ENCODE assay signal across 31 cellular contexts in genomic region chr10:14821635-14822375, GRCh38.
"Had no signal": no experiment of that assay in that cellular context is flagged by ENCODE, and none has a peak within 500 bp of the region (broad histone marks: within the 10 kb centered on the region; RNA-seq: fewer than 3 reads in every experiment).

No MANE protein-coding gene starts in this region.

- H3K36me3 ChIP-seq: colonic mucosa had no signal

- H3K27ac ChIP-seq: colonic mucosa, PC-9, RWPE1, VCaP had no signal

- H3K4me3 ChIP-seq: colonic mucosa, PC-9 had no signal

- H3K27me3 ChIP-seq: colonic mucosa had no signal

- H3K4me1 ChIP-seq: colonic mucosa had no signal

- DNase-seq: activated B cell treated with CpG ODN at 0.5 μM for 24 hours; activated CD4-positive, alpha-beta memory T cell treated with anti-CD3 and anti-CD28 coated beads for 36 hours; activated CD4-positive, alpha-beta T cell treated with anti-CD3 and anti-CD28 coated beads for 4 hours; activated CD4-positive, alpha-beta T cell treated with anti-CD3 and anti-CD28 coated beads, Interleukin-2, amount 50 U/mL, for 1 hour; activated CD4-positive, CD25-positive, alpha-beta regulatory T cell treated with anti-CD3 and anti-CD28 coated beads, Interleukin-2, amount 50 U/mL, for 72 hours; activated CD8-positive, alpha-beta memory T cell treated with anti-CD3 and anti-CD28 coated beads, Interleukin-2, amount 50 U/mL, for 4 hours; activated gamma-delta T cell treated with Interleukin-2 at 50 U/mL for 16 hours; activated naive CD4-positive, alpha-beta T cell treated with anti-CD3 and anti-CD28 coated beads, Interleukin-2, amount 10 ng/mL, durations not matched to agents 7 days and 5 days; activated naive CD8-positive, alpha-beta T cell treated with anti-CD3 and anti-CD28 coated beads, Interleukin-2, amount 50 U/mL, for 24 hours; activated T-cell treated with anti-CD3 and anti-CD28 coated beads for 4 hours; activated T-cell treated with anti-CD3 and anti-CD28 coated beads, Interleukin-2, amount 50 U/mL, for 4 hours; anterior cingulate cortex; colonic mucosa; MM.1S; MV-4-11; NCI-H1092; NCI-H1694; NCI-H1930; NCI-H2107; NCI-H2171; NCI-H510A; NCI-H526; PC-9; SIG-M5; SW 1271; T-helper 1 cell; T-helper 2 cell; T-helper 9 cell had no signal

- H2AFZ ChIP-seq: PC-9 had no signal

- H3K9me3 ChIP-seq: colonic mucosa had no signal

- H3K4me2 ChIP-seq: PC-9 had no signal

- ATAC-seq: activated naive CD8-positive, alpha-beta T cell treated with anti-CD3 and anti-CD28 coated beads, Interleukin-2, amount 50 U/mL, for 24 hours; activated T-cell treated with anti-CD3 and anti-CD28 coated beads, Interleukin-2, amount 50 U/mL, for 4 hours; Right ventricle myocardium inferior had no signal
